16 cellular contexts compared by ENCODE assay signal in genomic region chr12:11756022-11756421, GRCh38.
DNase-seq lines count a peak whose midpoint lies in the region; ATAC-seq and TF ChIP-seq lines count a peak whose summit lies in the region.
"Had no signal": no experiment of that assay in that cellular context is flagged by ENCODE, and none has a peak within 500 bp of the region (broad histone marks: within the 10 kb centered on the region; RNA-seq: fewer than 3 reads in every experiment).

No MANE protein-coding gene starts in this region.

- H4K20me1 ChIP-seq in smooth muscle cell (ENCODE audit: low read depth), result no peaks in the 10 kb centered on the region

- H2AFZ ChIP-seq in smooth muscle cell (ENCODE audit: low read depth), result no peak overlapping the region

- peaks cover 54% of the 10 kb centered on the region for H3K79me2 ChIP-seq in smooth muscle cell (ENCODE audit: low read depth)

- ATAC-seq in lung (ENCODE audit: insufficient read depth, low FRiP score) (no peak), HG02884 (IDR thresholded peaks at IDR 0.05; ENCODE audit: unreplicated experiment) (no peak)
- ATAC-seq: body of pancreas had no signal

- no peaks in the 10 kb centered on the region for H3K27me3 ChIP-seq in ascending aorta
- H3K27me3 ChIP-seq in lung (ENCODE audit: control insufficient read depth, insufficient read depth), result no peaks in the 10 kb centered on the region
- no peaks in the 10 kb centered on the region for H3K27me3 ChIP-seq in smooth muscle cell (ENCODE audit: low read depth)
- H3K27me3 ChIP-seq: body of pancreas had no signal

- no peaks in the 10 kb centered on the region for H3K36me3 ChIP-seq in ascending aorta
- peaks cover 0 to 13% of the 10 kb centered on the region in 2 donors for H3K36me3 ChIP-seq in lung (ENCODE audit: control insufficient read depth in 2 of 2, insufficient read depth in 2 of 2, low read length in 2 of 2)
- H3K36me3 ChIP-seq in smooth muscle cell (ENCODE audit: low read depth), result no peaks in the 10 kb centered on the region
- H3K36me3 ChIP-seq: HAP-1 had no signal

- H3K27ac ChIP-seq in ascending aorta, result peak overlapping the region; percentile 90 to 93
- H3K27ac ChIP-seq in lung (ENCODE audit: low read depth in 1 of 2, low read length in 1 of 2), result peak overlapping the region; percentile 45 to 69
- peak overlapping the region; percentile 71 for H3K27ac ChIP-seq in smooth muscle cell (ENCODE audit: low read depth)
- H3K27ac ChIP-seq: C4-2B, HL-60 had no signal

- H3K9ac ChIP-seq in smooth muscle cell (ENCODE audit: low read depth), result peak overlapping the region; percentile 25

- intact Hi-C loops in ascending aorta (cut with DNase I), result loop anchor here (5.0 to 10.0 kb wide), 2 partner anchors 59 to 109 kb away; no protein-coding TSS in a partner anchor

- DNase-seq in HT1080 (ENCODE audit: low read depth) (peak; percentile 34), ascending aorta (ENCODE audit: low spot score in 2 of 2) (no peak), lung (ENCODE audit: low spot score) (no peak), smooth muscle cell (lab: John Stamatoyannopoulos, UW; ENCODE audit: unreplicated experiment) (no peak), GOT3 (lab: John Stamatoyannopoulos, UW) (no peak), GM20000 (ENCODE audit: low spot score) (no peak), pons (ENCODE audit: low spot score) (no peak)
- DNase-seq: activated CD4-positive, alpha-beta T cell treated with anti-CD3 and anti-CD28 coated beads, Interleukin-2, amount 50 U/mL, for 1 hour; body of pancreas; GDM1; NCI-H2171 treated with DMSO at 0.1 percent for 48 hours; posterior cingulate gyrus had no signal

- H3K4me2 ChIP-seq in smooth muscle cell, result peak overlapping the region; percentile 32

- no peaks in the 10 kb centered on the region for H3K9me3 ChIP-seq in ascending aorta
- H3K9me3 ChIP-seq in lung (ENCODE audit: control insufficient read depth in 2 of 2, insufficient read depth in 1 of 2, low read length in 1 of 2), result no peaks in the 10 kb centered on the region
- H3K9me3 ChIP-seq in smooth muscle cell (replicated peaks; ENCODE audit: low read depth), result no peaks in the 10 kb centered on the region
- H3K9me3 ChIP-seq: body of pancreas, HAP-1 had no signal

- H3K4me1 ChIP-seq in ascending aorta (peaks cover 30 to 69% of the 10 kb centered on the region in 2 donors), lung (ENCODE audit: control insufficient read depth in 2 of 2, insufficient read depth in 2 of 2, low read length in 2 of 2) (peaks cover 16 to 47% of the 10 kb centered on the region in 2 donors), smooth muscle cell (ENCODE audit: low read depth) (peaks cover 36% of the 10 kb centered on the region)
- H3K4me1 ChIP-seq: HAP-1 had no signal

- H3K4me3 ChIP-seq in ascending aorta (peak overlapping the region in 1 of 2 donors; percentile 17), lung (no peak overlapping the region), smooth muscle cell (no peak overlapping the region)
- H3K4me3 ChIP-seq: body of pancreas, HAP-1 had no signal

- 76 to 78% methylated on average over 2 of the region's 2 CpGs for WGBS in lung, 2 donors
- 16% methylated on average over 2 of the region's 2 CpGs for WGBS in smooth muscle cell (ENCODE audit: low lambda C conversion rate)

- H3F3A ChIP-seq in smooth muscle cell (ENCODE audit: low read depth), result peaks cover 33% of the 10 kb centered on the region

- TF ChIP-seq CTCF in ascending aorta (IDR thresholded peaks at IDR 0.05) (no peak), lung (IDR thresholded peaks at IDR 0.05; ENCODE audit: control extremely low read depth, extremely low read depth) (no peak), smooth muscle cell (IDR thresholded peaks at IDR 0.05; ENCODE audit: borderline replicate concordance, insufficient read depth, poor library complexity, severe bottlenecking) (no peak), GM20000 (IDR thresholded peaks at IDR 0.05; ENCODE audit: extremely low read depth, missing control alignments) (no peak)
